Comparison of ENCODE assay signal across 1 cellular context in genomic region chr17:3668279-3669084, GRCh38.
A peak's percentile ranks its signal among the peaks of the same experiment; 100 is the strongest.
TF ChIP-seq lines count a peak whose summit lies in the region.

Gene EMC6, plus strand, starts transcription at chr17:3668812. Its CDS starts 335 bp downstream, at chr17:3669147.
Gene TAX1BP3, minus strand, starts transcription at chr17:3668578. Its CDS starts 52 bp downstream, at chr17:3668526.

TF ChIP-seq in HepG2, 621 proteins besides CTCF, POLR2A, EP300 and RAD21 (continued from another document and continues in another):
- peak; percentile 65; the same call in 1 of the 2 replicates for TF ChIP-seq ZNF142 (CRISPR knock-in tag; IDR thresholded peaks at IDR 0.05)
- TF ChIP-seq RERE (CRISPR knock-in tag; IDR thresholded peaks at IDR 0.05; ENCODE audit: low read depth), result no peak
- peak; percentile 80 for TF ChIP-seq ARID4A (CRISPR knock-in tag; IDR thresholded peaks at IDR 0.05; ENCODE audit: borderline replicate concordance)
- no peak for TF ChIP-seq RAD51 (IDR thresholded peaks at IDR 0.05; ENCODE audit: borderline replicate concordance)
- no peak for TF ChIP-seq U2AF2 (IDR thresholded peaks at IDR 0.05; ENCODE audit: low read depth, low read length)
- TF ChIP-seq RXRB (CRISPR knock-in tag; IDR thresholded peaks at IDR 0.05; ENCODE audit: borderline replicate concordance), result 0 out of 2 replicates have a peak, but pooled peaks have one; percentile 8
- TF ChIP-seq CHD4 (IDR thresholded peaks at IDR 0.05; ENCODE audit: borderline replicate concordance, low read length), result no peak
- TF ChIP-seq CREB3 (CRISPR knock-in tag; IDR thresholded peaks at IDR 0.05), result peak; percentile 81
- TF ChIP-seq NAIF1 (CRISPR knock-in tag; IDR thresholded peaks at IDR 0.05; ENCODE audit: borderline replicate concordance), result 0 out of 2 replicates have a peak, but pooled peaks have one; percentile 25
- no peak for TF ChIP-seq BATF2 (CRISPR knock-in tag; IDR thresholded peaks at IDR 0.05)
- TF ChIP-seq ZNF7 (CRISPR knock-in tag; IDR thresholded peaks at IDR 0.05), result no peak
- no peak for TF ChIP-seq ZNF326 (CRISPR knock-in tag; IDR thresholded peaks at IDR 0.05; ENCODE audit: borderline replicate concordance)
- TF ChIP-seq ZNF549 (CRISPR knock-in tag; IDR thresholded peaks at IDR 0.05), result no peak
- peak; percentile 92 for TF ChIP-seq ZFP90 (CRISPR knock-in tag; IDR thresholded peaks at IDR 0.05; ENCODE audit: borderline replicate concordance)
- no peak for TF ChIP-seq AGO1 (IDR thresholded peaks at IDR 0.05; ENCODE audit: low read depth, low read length, poor library complexity, severe bottlenecking)
- no peak for TF ChIP-seq ZMAT5 (CRISPR knock-in tag; IDR thresholded peaks at IDR 0.05; ENCODE audit: borderline replicate concordance, low read depth)
- no peak for TF ChIP-seq TCF7 (IDR thresholded peaks at IDR 0.05; ENCODE audit: low read depth)
- no peak; the same call in 1 of the 2 replicates for TF ChIP-seq PRDM15 (CRISPR knock-in tag; IDR thresholded peaks at IDR 0.05)
- peak; percentile 75 for TF ChIP-seq ZGPAT (CRISPR knock-in tag; IDR thresholded peaks at IDR 0.05)
- TF ChIP-seq ZNF275 (CRISPR knock-in tag; IDR thresholded peaks at IDR 0.05; ENCODE audit: borderline replicate concordance), result no peak
- TF ChIP-seq SNAPC2 (CRISPR knock-in tag; IDR thresholded peaks at IDR 0.05), result no peak; the same call in 1 of the 2 replicates
- no peak for TF ChIP-seq ATF4 (CRISPR knock-in tag; IDR thresholded peaks at IDR 0.05)
- TF ChIP-seq ZNF547 (CRISPR knock-in tag; IDR thresholded peaks at IDR 0.05), result peak; percentile 84
- peak; percentile 42 for TF ChIP-seq HOXA3 (CRISPR knock-in tag; IDR thresholded peaks at IDR 0.05)
- TF ChIP-seq TGIF2 (CRISPR knock-in tag; IDR thresholded peaks at IDR 0.05), result peak; percentile 49; the same call in 1 of the 2 replicates
